8 cellular contexts compared by ENCODE assay signal in genomic region chr11:33376331-33377099, GRCh38. TPM values are rescaled to one million over a fixed set of nuclear protein-coding genes. Genes with fewer than 3 reads are reported as not detected.
DNase-seq lines count a peak whose midpoint lies in the region; ATAC-seq, FAIRE-seq and TF ChIP-seq lines count a peak whose summit lies in the region.

No MANE protein-coding gene starts in this region.

- H3K4me3 ChIP-seq in lower leg skin (ENCODE audit: low read depth, poor library complexity, severe bottlenecking): peak overlapping the region; percentile 10

- intact Hi-C loops in lower leg skin (cut with DNase I; ENCODE audit: low total_unique reads): no loop called here

- 2 to 4% methylated on average over 22 to 40 of the region's 99 CpGs for WGBS in lower leg skin, 2 donors

- ATAC-seq in GM18517 (IDR thresholded peaks at IDR 0.05; ENCODE audit: unreplicated experiment): no peak
- ATAC-seq in HG02571 (IDR thresholded peaks at IDR 0.05; ENCODE audit: unreplicated experiment): no peak

- no peak for TF ChIP-seq POLR2A in lower leg skin (IDR thresholded peaks at IDR 0.05)

- CTCF ChIA-PET in HEK293T (lab: Yijun Ruan, JAX): no interaction called here

- peak; percentile 21 for DNase-seq in CD1c-positive myeloid dendritic cell (ENCODE audit: extremely low spot score)
- DNase-seq in HEK293T (ENCODE audit: extremely low spot score): peak; percentile 45
- peak; percentile 74 for DNase-seq in astrocyte of the hippocampus (ENCODE audit: low read depth, low spot score)
- DNase-seq in lower leg skin (ENCODE audit: low spot score in 2 of 2): no peak
- no peak for DNase-seq in RCC 7860 (ENCODE audit: low spot score)
- DNase-seq in activated CD8-positive, alpha-beta memory T cell treated with anti-CD3 and anti-CD28 coated beads, Interleukin-2, amount 50 U/mL, for 4 hours: no peak

- TF ChIP-seq CTCF in lower leg skin (IDR thresholded peaks at IDR 0.05): no peak

- POLR2A ChIA-PET in HEK293T (lab: Yijun Ruan, JAX): no interaction called here

- no peak for FAIRE-seq in RCC 7860 (lab: Jason Lieb, UNC)

TF ChIP-seq in HEK293T, 16 proteins besides CTCF, POLR2A, EP300 and RAD21:
- no peak for TF ChIP-seq CTBP1 (IDR thresholded peaks at IDR 0.05; ENCODE audit: borderline replicate concordance)
- TF ChIP-seq ARNT (IDR thresholded peaks at IDR 0.05): no peak
- TF ChIP-seq FOXM1 (IDR thresholded peaks at IDR 0.05; ENCODE audit: borderline replicate concordance): no peak
- no peak for TF ChIP-seq ZNF384 (IDR thresholded peaks at IDR 0.05)
- no peak for TF ChIP-seq LEF1 (IDR thresholded peaks at IDR 0.05; ENCODE audit: borderline replicate concordance)
- TF ChIP-seq SUZ12 (IDR thresholded peaks at IDR 0.05): no peak
- no peak for TF ChIP-seq FOXK2 (IDR thresholded peaks at IDR 0.05)
- no peak for TF ChIP-seq TARDBP (IDR thresholded peaks at IDR 0.05)

RNA-seq across cellular contexts. Expression of gene KIAA1549L, which starts 0.6 kb away (rescaled TPM):
- total RNA-seq in lower leg skin: 1 to 10 TPM; 2.0 to 4.2 (median 3.1) TPM

Comparison
In these comparisons a context has a peak if more than half of its experiments do, and no peak if none do; other contexts are left out.
1. DNase-seq: peak in CD1c-positive myeloid dendritic cell (single experiment), HEK293T (single experiment) and astrocyte of the hippocampus (single experiment); none in lower leg skin (0 of 2), RCC 7860 (single experiment) and activated CD8-positive, alpha-beta memory T cell treated with anti-CD3 and anti-CD28 coated beads, Interleukin-2, amount 50 U/mL, for 4 hours (single experiment).